In the genomic region with DNA sequence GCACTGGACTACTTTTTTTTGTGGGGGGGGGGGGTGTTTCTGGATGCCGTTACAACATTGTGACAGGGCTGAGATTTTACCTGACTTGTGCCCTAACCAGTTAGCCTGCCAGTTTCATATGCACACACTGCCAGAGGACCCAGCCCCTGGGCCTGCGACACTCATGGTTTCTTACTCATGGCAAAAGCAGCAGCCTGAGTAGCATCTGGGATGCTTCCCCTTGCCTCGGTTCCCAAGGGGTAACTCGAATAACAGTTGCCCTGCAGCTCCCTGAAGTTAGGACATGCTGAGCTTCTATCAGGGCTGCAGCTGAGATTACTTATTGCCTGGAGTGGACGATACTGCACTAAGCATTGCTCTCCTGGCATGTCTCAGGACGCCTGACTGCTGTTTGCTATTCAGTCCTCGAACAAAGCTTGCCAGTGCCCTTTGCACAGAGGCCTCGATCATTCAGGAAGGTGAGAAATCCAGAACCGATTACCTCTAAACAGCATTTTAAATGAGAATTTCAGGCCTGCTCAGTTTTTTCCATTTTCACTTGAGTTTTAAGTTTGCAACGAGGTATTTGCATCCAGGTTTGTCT, we compare ENCODE assay signal across 1 cellular context.
TF ChIP-seq lines count a peak whose summit lies in the region.

No MANE protein-coding gene starts in this region.

TF ChIP-seq in GM23338, 12 proteins besides CTCF, POLR2A, EP300 and RAD21:
- TF ChIP-seq, protein P1, sequence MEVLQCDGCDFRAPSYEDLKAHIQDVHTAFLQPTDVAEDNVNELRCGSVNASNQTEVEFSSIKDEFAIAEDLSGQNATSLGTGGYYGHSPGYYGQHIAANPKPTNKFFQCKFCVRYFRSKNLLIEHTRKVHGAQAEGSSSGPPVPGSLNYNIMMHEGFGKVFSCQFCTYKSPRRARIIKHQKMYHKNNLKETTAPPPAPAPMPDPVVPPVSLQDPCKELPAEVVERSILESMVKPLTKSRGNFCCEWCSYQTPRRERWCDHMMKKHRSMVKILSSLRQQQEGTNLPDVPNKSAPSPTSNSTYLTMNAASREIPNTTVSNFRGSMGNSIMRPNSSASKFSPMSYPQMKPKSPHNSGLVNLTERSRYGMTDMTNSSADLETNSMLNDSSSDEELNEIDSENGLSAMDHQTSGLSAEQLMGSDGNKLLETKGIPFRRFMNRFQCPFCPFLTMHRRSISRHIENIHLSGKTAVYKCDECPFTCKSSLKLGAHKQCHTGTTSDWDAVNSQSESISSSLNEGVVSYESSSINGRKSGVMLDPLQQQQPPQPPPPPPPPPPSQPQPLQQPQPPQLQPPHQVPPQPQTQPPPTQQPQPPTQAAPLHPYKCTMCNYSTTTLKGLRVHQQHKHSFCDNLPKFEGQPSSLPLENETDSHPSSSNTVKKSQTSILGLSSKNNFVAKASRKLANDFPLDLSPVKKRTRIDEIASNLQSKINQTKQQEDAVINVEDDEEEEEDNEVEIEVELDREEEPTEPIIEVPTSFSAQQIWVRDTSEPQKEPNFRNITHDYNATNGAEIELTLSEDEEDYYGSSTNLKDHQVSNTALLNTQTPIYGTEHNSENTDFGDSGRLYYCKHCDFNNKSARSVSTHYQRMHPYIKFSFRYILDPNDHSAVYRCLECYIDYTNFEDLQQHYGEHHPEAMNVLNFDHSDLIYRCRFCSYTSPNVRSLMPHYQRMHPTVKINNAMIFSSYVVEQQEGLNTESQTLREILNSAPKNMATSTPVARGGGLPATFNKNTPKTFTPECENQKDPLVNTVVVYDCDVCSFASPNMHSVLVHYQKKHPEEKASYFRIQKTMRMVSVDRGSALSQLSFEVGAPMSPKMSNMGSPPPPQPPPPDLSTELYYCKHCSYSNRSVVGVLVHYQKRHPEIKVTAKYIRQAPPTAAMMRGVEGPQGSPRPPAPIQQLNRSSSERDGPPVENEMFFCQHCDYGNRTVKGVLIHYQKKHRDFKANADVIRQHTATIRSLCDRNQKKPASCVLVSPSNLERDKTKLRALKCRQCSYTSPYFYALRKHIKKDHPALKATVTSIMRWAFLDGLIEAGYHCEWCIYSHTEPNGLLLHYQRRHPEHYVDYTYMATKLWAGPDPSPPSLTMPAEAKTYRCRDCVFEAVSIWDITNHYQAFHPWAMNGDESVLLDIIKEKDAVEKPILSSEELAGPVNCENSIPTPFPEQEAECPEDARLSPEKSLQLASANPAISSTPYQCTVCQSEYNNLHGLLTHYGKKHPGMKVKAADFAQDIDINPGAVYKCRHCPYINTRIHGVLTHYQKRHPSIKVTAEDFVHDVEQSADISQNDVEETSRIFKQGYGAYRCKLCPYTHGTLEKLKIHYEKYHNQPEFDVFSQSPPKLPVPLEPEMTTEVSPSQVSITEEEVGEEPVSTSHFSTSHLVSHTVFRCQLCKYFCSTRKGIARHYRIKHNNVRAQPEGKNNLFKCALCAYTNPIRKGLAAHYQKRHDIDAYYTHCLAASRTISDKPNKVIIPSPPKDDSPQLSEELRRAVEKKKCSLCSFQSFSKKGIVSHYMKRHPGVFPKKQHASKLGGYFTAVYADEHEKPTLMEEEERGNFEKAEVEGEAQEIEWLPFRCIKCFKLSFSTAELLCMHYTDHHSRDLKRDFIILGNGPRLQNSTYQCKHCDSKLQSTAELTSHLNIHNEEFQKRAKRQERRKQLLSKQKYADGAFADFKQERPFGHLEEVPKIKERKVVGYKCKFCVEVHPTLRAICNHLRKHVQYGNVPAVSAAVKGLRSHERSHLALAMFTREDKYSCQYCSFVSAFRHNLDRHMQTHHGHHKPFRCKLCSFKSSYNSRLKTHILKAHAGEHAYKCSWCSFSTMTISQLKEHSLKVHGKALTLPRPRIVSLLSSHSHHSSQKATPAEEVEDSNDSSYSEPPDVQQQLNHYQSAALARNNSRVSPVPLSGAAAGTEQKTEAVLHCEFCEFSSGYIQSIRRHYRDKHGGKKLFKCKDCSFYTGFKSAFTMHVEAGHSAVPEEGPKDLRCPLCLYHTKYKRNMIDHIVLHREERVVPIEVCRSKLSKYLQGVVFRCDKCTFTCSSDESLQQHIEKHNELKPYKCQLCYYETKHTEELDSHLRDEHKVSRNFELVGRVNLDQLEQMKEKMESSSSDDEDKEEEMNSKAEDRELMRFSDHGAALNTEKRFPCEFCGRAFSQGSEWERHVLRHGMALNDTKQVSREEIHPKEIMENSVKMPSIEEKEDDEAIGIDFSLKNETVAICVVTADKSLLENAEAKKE (CRISPR knock-in tag; IDR thresholded peaks at IDR 0.05) = no peak
- TF ChIP-seq ZNF331 (CRISPR knock-in tag; IDR thresholded peaks at IDR 0.05; ENCODE audit: low read depth) = no peak
